In genomic region chr14:101780390-101780789, GRCh38 we compare ENCODE assay signal across 9 cellular contexts. TPM values are rescaled to one million over a fixed set of nuclear protein-coding genes. Genes with fewer than 3 reads are reported as not detected.
DNase-seq lines count a peak whose midpoint lies in the region; ATAC-seq, FAIRE-seq and TF ChIP-seq lines count a peak whose summit lies in the region.
"Had no signal": no experiment of that assay in that cellular context is flagged by ENCODE, and none has a peak within 500 bp of the region (broad histone marks: within the 10 kb centered on the region; RNA-seq: fewer than 3 reads in every experiment).

No MANE protein-coding gene starts in this region.

- ATAC-seq in natural killer cell = no peak

- H3K79me1 ChIP-seq in H9 (ENCODE audit: insufficient read depth, low read depth, low read length, poor library complexity, severe bottlenecking) = no peaks in the 10 kb centered on the region

- H4K8ac ChIP-seq in H9 (replicated peaks; ENCODE audit: insufficient read length, low read depth, low read length) = no peak overlapping the region

- H3K27ac ChIP-seq in CD4-positive, alpha-beta memory T cell (ENCODE audit: low read depth, low read length) = no peak overlapping the region
- H3K27ac ChIP-seq in H9 (ENCODE audit: insufficient read length, low read depth, low read length) (no peak overlapping the region), esophagus muscularis mucosa (replicated peaks in 1 of 4) (no peak overlapping the region)

- peak overlapping the region; percentile 92 for H3K4me2 ChIP-seq in H9 (ENCODE audit: insufficient read depth, insufficient read length, low read length)

- H3K56ac ChIP-seq in H9 (ENCODE audit: insufficient read length, low read depth, low read length) = no peak overlapping the region

- no peak overlapping the region for H3K4me3 ChIP-seq in CD4-positive, alpha-beta memory T cell (ENCODE audit: low read length in 2 of 2)
- H3K4me3 ChIP-seq in esophagus muscularis mucosa = peak overlapping the region; percentile 65 to 69 (median 65)
- H3K4me3 ChIP-seq in HAP-1 = no peak overlapping the region

- peak overlapping the region in 5 of 7 donors; percentile 45 to 83 (median 62) for H3K27ac Mint-ChIP-seq in CD4-positive, alpha-beta memory T cell
- no peak overlapping the region for H3K27ac Mint-ChIP-seq in H9
- peak overlapping the region; percentile 57 to 76 for H3K27ac Mint-ChIP-seq in natural killer cell

- no peak for DNase-seq in CD4-positive, alpha-beta memory T cell
- no peak for DNase-seq in H9
- DNase-seq in esophagus muscularis mucosa (ENCODE audit: extremely low spot score) = peak; percentile 50
- DNase-seq in natural killer cell = no peak
- DNase-seq in foreskin melanocyte = no peak
- no peak for DNase-seq in HAP-1 (ENCODE audit: low spot score in 2 of 2)
- no peak for DNase-seq in HTR-8/SVneo (ENCODE audit: insufficient read length, low spot score)
- DNase-seq in NCI-H774 (lab: John Stamatoyannopoulos, UW) = no peak
- DNase-seq: kidney had no signal

- peaks cover 8% of the 10 kb centered on the region for H3K4me1 ChIP-seq in CD4-positive, alpha-beta memory T cell (ENCODE audit: insufficient read depth, low read length)
- H3K4me1 ChIP-seq in H9 (ENCODE audit: insufficient read depth, low read length) (no peaks in the 10 kb centered on the region), esophagus muscularis mucosa (peaks cover 22 to 32% (median 22%) of the 10 kb centered on the region in 4 donors), HAP-1 (no peaks in the 10 kb centered on the region)

- WGBS in H9 (ENCODE audit: extremely low coverage, insufficient read length, low lambda C conversion rate) = no CpG with 5 or more reads among the region's 11 CpGs
- 70% methylated on average over 11 of the region's 11 CpGs for WGBS in esophagus muscularis mucosa

- TF ChIP-seq CTCF in H9 (conservative IDR thresholded peaks at IDR 0.05) (no peak), esophagus muscularis mucosa (IDR thresholded peaks at IDR 0.05) (no peak), natural killer cell (IDR thresholded peaks at IDR 0.05) (no peak)

- H3K36me3 Mint-ChIP-seq in CD4-positive, alpha-beta memory T cell = no peaks in the 10 kb centered on the region
- H3K36me3 Mint-ChIP-seq in H9 (ENCODE audit: insufficient read depth in 1 of 3, low read depth in 3 of 3) (no peaks in the 10 kb centered on the region; a peak in 1 of 7 replicates), natural killer cell (no peaks in the 10 kb centered on the region)

- H3K9ac ChIP-seq in H9 (ENCODE audit: extremely low read depth, insufficient read length, low read length) = no peak overlapping the region

- POLR2A ChIA-PET in CD4-positive, alpha-beta memory T cell (lab: Charles Lee; ENCODE audit: partially characterized antibody) = interaction anchor here (0.5 to 2.0 kb wide), 10 partner anchors 9 to 86 kb away, joined by 3 to 45 read pairs (median 5); no protein-coding TSS in a partner anchor

- no peak overlapping the region for H3K4ac ChIP-seq in H9 (ENCODE audit: low read depth, low read length)

- no peak overlapping the region for H3T11ph ChIP-seq in H9 (ENCODE audit: low read length)

- H3K9me3 Mint-ChIP-seq in CD4-positive, alpha-beta memory T cell = no peaks in the 10 kb centered on the region
- no peaks in the 10 kb centered on the region; a peak in 1 of 5 replicates for H3K9me3 Mint-ChIP-seq in H9
- no peaks in the 10 kb centered on the region for H3K9me3 Mint-ChIP-seq in natural killer cell

- H2BK12ac ChIP-seq in H9 (ENCODE audit: insufficient read length, low read depth, low read length) = no peak overlapping the region

- no peak for FAIRE-seq in HTR-8/SVneo (lab: Jason Lieb, UNC)
- FAIRE-seq: kidney had no signal

- intact Hi-C loops in CD4-positive, alpha-beta memory T cell (cut with micrococcal nuclease) = loop anchor here (2.0 kb wide), 1 partner anchor 42 kb away; no protein-coding TSS in a partner anchor
- intact Hi-C loops in esophagus muscularis mucosa (cut with DNase I) (no loop called here), natural killer cell (cut with micrococcal nuclease) (no loop called here)

- in situ Hi-C loops in HAP-1 (cut with MboI; ENCODE audit: low sequenced_read_pairs) = no loop called here

- H3K9me3 ChIP-seq in CD4-positive, alpha-beta memory T cell (ENCODE audit: control insufficient read depth in 1 of 2, low read length in 2 of 2) = no peaks in the 10 kb centered on the region
- no peaks in the 10 kb centered on the region for H3K9me3 ChIP-seq in H9 (ENCODE audit: control insufficient read depth, low read depth, low read length)
- H3K9me3 ChIP-seq in esophagus muscularis mucosa = no peaks in the 10 kb centered on the region
- H3K9me3 ChIP-seq in HAP-1 = no peaks in the 10 kb centered on the region

- H2BK15ac ChIP-seq in H9 (ENCODE audit: low read depth, low read length) = no peak overlapping the region

- no peak overlapping the region for H3K14ac ChIP-seq in H9 (ENCODE audit: insufficient read depth, low read length)

- H4K5ac ChIP-seq in H9 (ENCODE audit: insufficient read length, low read depth, low read length) = no peak overlapping the region

- H3K27me3 Mint-ChIP-seq in CD4-positive, alpha-beta memory T cell = no peaks in the 10 kb centered on the region
- H3K27me3 Mint-ChIP-seq in H9 (ENCODE audit: low read depth) (peaks cover 58% of the 10 kb centered on the region), natural killer cell (ENCODE audit: low read depth in 2 of 2) (peaks cover 0 to 10% of the 10 kb centered on the region in 2 donors)

- no peak overlapping the region for H2BK20ac ChIP-seq in H9 (ENCODE audit: low read depth, low read length, poor library complexity, severe bottlenecking)

- H3K23ac ChIP-seq in H9 (ENCODE audit: insufficient read length, low read depth, low read length) = no peak overlapping the region

- H3K36me3 ChIP-seq in CD4-positive, alpha-beta memory T cell (ENCODE audit: insufficient read depth, low read length) = no peaks in the 10 kb centered on the region
- H3K36me3 ChIP-seq in esophagus muscularis mucosa (peaks cover 0 to 3% (median 0%) of the 10 kb centered on the region in 4 donors), HAP-1 (replicated peaks) (no peaks in the 10 kb centered on the region)

- H3K4me1 Mint-ChIP-seq in CD4-positive, alpha-beta memory T cell = peaks cover 12 to 31% (median 21%) of the 10 kb centered on the region in 4 donors
- H3K4me1 Mint-ChIP-seq in H9 (peaks cover 10 to 12% of the 10 kb centered on the region in 2 experiments), natural killer cell (peaks cover 26 to 51% of the 10 kb centered on the region in 2 donors)

- no peaks in the 10 kb centered on the region for H3K27me3 ChIP-seq in CD4-positive, alpha-beta memory T cell (ENCODE audit: insufficient read depth, low read length)
- H3K27me3 ChIP-seq in H9 (ENCODE audit: insufficient read depth, low read length) (peaks cover 15% of the 10 kb centered on the region; the same call in 1 of the 2 replicates), esophagus muscularis mucosa (no peaks in the 10 kb centered on the region), HAP-1 (ENCODE audit: low read depth) (no peaks in the 10 kb centered on the region)

- TF ChIP-seq POLR2A in esophagus muscularis mucosa (IDR thresholded peaks at IDR 0.05; ENCODE audit: low read depth) = no peak

- no peak overlapping the region for H2AFZ ChIP-seq in H9 (ENCODE audit: low read length)

- H4K91ac ChIP-seq in H9 (ENCODE audit: insufficient read length, low read depth, low read length) = no peak overlapping the region

- no peak for TF ChIP-seq EP300 in esophagus muscularis mucosa (IDR thresholded peaks at IDR 0.05)

- no peaks in the 10 kb centered on the region for H3K79me2 ChIP-seq in H9 (ENCODE audit: insufficient read depth, low read length)

- no peak overlapping the region for H2AK5ac ChIP-seq in H9 (ENCODE audit: insufficient read length, low read length)

- no peak overlapping the region for H3K18ac ChIP-seq in H9 (ENCODE audit: insufficient read length, low read depth, low read length)

- CTCF ChIA-PET in CD4-positive, alpha-beta memory T cell (lab: Charles Lee; ENCODE audit: partially characterized antibody) = interaction anchor here (1.3 to 1.6 kb wide), 2 partner anchors 9 to 74 kb away, joined by 5 to 10 read pairs; no protein-coding TSS in a partner anchor

- no peaks in the 10 kb centered on the region for H4K20me1 ChIP-seq in H9 (ENCODE audit: control insufficient read depth, insufficient read depth, insufficient read length)

- peak overlapping the region; percentile 64 to 80 (median 74) for H3K4me3 Mint-ChIP-seq in CD4-positive, alpha-beta memory T cell
- H3K4me3 Mint-ChIP-seq in H9 (peak overlapping the region; percentile 63 to 76), natural killer cell (peak overlapping the region; percentile 82)

- no peak overlapping the region for H2BK120ac ChIP-seq in H9 (ENCODE audit: low read depth, low read length, poor library complexity, severe bottlenecking)

- peaks cover 16% of the 10 kb centered on the region for H3K23me2 ChIP-seq in H9 (ENCODE audit: insufficient read length, low read depth, low read length, poor library complexity, severe bottlenecking)

- H2BK5ac ChIP-seq in H9 (ENCODE audit: insufficient read length, low read length) = no peak overlapping the region

RNA-seq across cellular contexts. Expression of gene PPP2R5C, which starts 18.9 kb away (rescaled TPM):
- total RNA-seq in CD4-positive, alpha-beta memory T cell = 100 to 1,000 TPM; 584 to 620 TPM
- 100 to 1,000 TPM; 273 to 278 TPM for polyA plus RNA-seq in CD4-positive, alpha-beta memory T cell
- total RNA-seq in H9 (2021) (92.8 and 93.0 TPM in 2 replicates), esophagus muscularis mucosa (100 to 1,000 TPM; 103 to 142 (median 131) TPM), natural killer cell (100 to 1,000 TPM; 716 to 779 (median 736) TPM)

Comparison
In these comparisons a context has a peak if more than half of its experiments do, and no peak if none do; other contexts are left out.
1. H3K4me3 ChIP-seq: peak in esophagus muscularis mucosa (4 of 4); none in CD4-positive, alpha-beta memory T cell (0 of 2) and HAP-1 (single experiment).
2. H3K27ac Mint-ChIP-seq: peak in CD4-positive, alpha-beta memory T cell (5 of 7) and natural killer cell (2 of 2); none in H9 (0 of 3).
3. Peak in every context shown above with its lines, with median percentiles within 50 percentile points of each other: H3K4me3 Mint-ChIP-seq.